1 cellular context compared by ENCODE assay signal in the genomic region with DNA sequence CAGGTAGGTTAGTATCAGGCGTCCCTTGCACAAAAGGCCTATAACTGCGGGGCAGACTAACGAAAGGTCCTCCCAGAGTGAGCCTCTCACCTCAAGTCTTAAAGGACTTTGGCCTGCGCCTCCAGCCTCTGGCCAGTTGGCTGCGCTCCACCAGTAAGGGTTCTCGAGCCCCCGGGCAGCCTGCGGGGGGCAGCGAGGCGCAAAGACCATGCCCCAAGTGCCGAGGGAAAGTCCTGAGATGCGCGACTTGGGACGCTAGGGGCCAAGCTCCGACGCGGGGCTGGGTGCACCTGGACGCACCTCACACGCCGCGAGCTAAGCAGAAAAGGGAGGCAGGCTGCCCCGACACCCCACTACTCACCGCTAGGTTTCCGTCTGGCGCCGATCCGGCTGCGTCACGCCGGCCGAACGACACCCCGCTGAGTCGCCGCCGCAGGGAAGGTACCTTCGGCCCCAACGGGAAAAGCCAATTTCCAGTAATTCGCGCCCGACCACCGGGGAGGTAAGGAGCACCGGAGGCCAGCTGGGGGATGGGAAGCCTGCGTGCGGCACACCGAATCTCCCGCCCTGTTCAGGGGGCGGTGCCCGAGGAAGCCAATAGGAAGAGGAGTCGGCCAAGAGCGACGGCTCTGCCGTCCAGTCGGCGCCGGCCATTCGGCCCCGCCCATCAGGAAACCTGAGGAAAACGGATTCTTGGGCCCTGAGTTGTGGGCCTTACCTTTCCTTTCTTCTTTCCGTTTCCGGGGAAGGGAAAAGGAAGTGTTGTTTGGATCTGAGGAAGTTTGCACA.
A peak's percentile ranks its signal among the peaks of the same experiment; 100 is the strongest.
TF ChIP-seq lines count a peak whose summit lies in the region.

Gene ORC2, minus strand, starts transcription at position 532 of the 789 bp plus-strand sequence. CDS start 5,537 bp downstream, outside the sequence.

TF ChIP-seq in K562, 482 proteins besides CTCF, POLR2A, EP300 and RAD21 (continued from another document and continues in another):
- TF ChIP-seq MEF2A (IDR thresholded peaks at IDR 0.05; ENCODE audit: control insufficient read depth, low read depth, low read length) (no peak), ZNF41 (CRISPR knock-in tag; conservative IDR thresholded peaks at IDR 0.05) (no peak), ZNF124 (CRISPR knock-in tag; IDR thresholded peaks at IDR 0.05) (no peak), PTRF (tag; IDR thresholded peaks at IDR 0.05) (no peak), ARNT (IDR thresholded peaks at IDR 0.05) (no peak; a peak in 1 of 4 replicates), LEF1 (IDR thresholded peaks at IDR 0.05) (no peak), FOXP1 (CRISPR knock-in tag; IDR thresholded peaks at IDR 0.05) (no peak), USF1 (CRISPR knock-in tag; IDR thresholded peaks at IDR 0.05) (no peak), TARDBP (IDR thresholded peaks at IDR 0.05) (no peak), ZC3H8 (IDR thresholded peaks at IDR 0.05) (peak; percentile 33; the same call in 1 of the 2 replicates), PTTG1 (tag; IDR thresholded peaks at IDR 0.05; ENCODE audit: low read depth) (no peak), ESRRB (CRISPR knock-in tag; IDR thresholded peaks at IDR 0.05; ENCODE audit: borderline replicate concordance) (no peak), DIDO1 (tag; IDR thresholded peaks at IDR 0.05; ENCODE audit: low read depth) (no peak), ZKSCAN3 (CRISPR knock-in tag; IDR thresholded peaks at IDR 0.05) (no peak), KAT8 (IDR thresholded peaks at IDR 0.05; ENCODE audit: low read depth) (no peak), THRB (CRISPR knock-in tag; conservative IDR thresholded peaks at IDR 0.05) (no peak), ZC3H11A (IDR thresholded peaks at IDR 0.05; ENCODE audit: low read depth, low read length) (no peak), TCF7 (IDR thresholded peaks at IDR 0.05; ENCODE audit: borderline replicate concordance) (no peak), HDAC1 (IDR thresholded peaks at IDR 0.05) (peak in 1 of 2 experiments; percentile 75; a peak in 2 of 4 replicates), LCOR (CRISPR knock-in tag; IDR thresholded peaks at IDR 0.05) (peak; percentile 30; the same call in 1 of the 2 replicates), FOXJ3 (CRISPR knock-in tag; IDR thresholded peaks at IDR 0.05) (no peak), EGR1 (conservative IDR thresholded peaks at IDR 0.05) (0 out of 2 replicates have a peak, but pooled peaks have one; percentile 18), NFIC (IDR thresholded peaks at IDR 0.05) (peak; percentile 50), TCFL5 (CRISPR knock-in tag; conservative IDR thresholded peaks at IDR 0.05) (no peak), XRCC3 (IDR thresholded peaks at IDR 0.05) (no peak), SRF (CRISPR knock-in tag; IDR thresholded peaks at IDR 0.05) (no peak), CEBPG (CRISPR knock-in tag; IDR thresholded peaks at IDR 0.05) (no peak), CEBPG (tag; conservative IDR thresholded peaks at IDR 0.05 in 1 of 2, IDR thresholded peaks at IDR 0.05 in 1 of 2) (no peak), ZFP30 (CRISPR knock-in tag; IDR thresholded peaks at IDR 0.05; ENCODE audit: borderline replicate concordance) (no peak), ZNF830 (CRISPR knock-in tag; IDR thresholded peaks at IDR 0.05) (no peak), ELF1 (tag; IDR thresholded peaks at IDR 0.05) (peak; percentile 67)
- TF ChIP-seq, protein P1, sequence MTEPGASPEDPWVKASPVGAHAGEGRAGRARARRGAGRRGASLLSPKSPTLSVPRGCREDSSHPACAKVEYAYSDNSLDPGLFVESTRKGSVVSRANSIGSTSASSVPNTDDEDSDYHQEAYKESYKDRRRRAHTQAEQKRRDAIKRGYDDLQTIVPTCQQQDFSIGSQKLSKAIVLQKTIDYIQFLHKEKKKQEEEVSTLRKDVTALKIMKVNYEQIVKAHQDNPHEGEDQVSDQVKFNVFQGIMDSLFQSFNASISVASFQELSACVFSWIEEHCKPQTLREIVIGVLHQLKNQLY (CRISPR knock-in tag; conservative IDR thresholded peaks at IDR 0.05) = no peak
- TF ChIP-seq, protein P2, sequence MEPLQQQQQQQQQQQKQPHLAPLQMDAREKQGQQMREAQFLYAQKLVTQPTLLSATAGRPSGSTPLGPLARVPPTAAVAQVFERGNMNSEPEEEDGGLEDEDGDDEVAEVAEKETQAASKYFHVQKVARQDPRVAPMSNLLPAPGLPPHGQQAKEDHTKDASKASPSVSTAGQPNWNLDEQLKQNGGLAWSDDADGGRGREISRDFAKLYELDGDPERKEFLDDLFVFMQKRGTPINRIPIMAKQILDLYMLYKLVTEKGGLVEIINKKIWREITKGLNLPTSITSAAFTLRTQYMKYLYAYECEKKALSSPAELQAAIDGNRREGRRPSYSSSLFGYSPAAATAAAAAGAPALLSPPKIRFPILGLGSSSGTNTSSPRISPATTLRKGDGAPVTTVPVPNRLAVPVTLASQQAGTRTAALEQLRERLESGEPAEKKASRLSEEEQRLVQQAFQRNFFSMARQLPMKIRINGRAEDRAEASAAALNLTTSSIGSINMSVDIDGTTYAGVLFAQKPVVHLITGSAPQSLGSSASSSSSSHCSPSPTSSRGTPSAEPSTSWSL (CRISPR knock-in tag; IDR thresholded peaks at IDR 0.05; ENCODE audit: borderline replicate concordance) = no peak
- TF ChIP-seq, protein P3, sequence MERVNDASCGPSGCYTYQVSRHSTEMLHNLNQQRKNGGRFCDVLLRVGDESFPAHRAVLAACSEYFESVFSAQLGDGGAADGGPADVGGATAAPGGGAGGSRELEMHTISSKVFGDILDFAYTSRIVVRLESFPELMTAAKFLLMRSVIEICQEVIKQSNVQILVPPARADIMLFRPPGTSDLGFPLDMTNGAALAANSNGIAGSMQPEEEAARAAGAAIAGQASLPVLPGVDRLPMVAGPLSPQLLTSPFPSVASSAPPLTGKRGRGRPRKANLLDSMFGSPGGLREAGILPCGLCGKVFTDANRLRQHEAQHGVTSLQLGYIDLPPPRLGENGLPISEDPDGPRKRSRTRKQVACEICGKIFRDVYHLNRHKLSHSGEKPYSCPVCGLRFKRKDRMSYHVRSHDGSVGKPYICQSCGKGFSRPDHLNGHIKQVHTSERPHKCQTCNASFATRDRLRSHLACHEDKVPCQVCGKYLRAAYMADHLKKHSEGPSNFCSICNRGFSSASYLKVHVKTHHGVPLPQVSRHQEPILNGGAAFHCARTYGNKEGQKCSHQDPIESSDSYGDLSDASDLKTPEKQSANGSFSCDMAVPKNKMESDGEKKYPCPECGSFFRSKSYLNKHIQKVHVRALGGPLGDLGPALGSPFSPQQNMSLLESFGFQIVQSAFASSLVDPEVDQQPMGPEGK (CRISPR knock-in tag; IDR thresholded peaks at IDR 0.05; ENCODE audit: borderline replicate concordance) = no peak
- TF ChIP-seq, protein P4, sequence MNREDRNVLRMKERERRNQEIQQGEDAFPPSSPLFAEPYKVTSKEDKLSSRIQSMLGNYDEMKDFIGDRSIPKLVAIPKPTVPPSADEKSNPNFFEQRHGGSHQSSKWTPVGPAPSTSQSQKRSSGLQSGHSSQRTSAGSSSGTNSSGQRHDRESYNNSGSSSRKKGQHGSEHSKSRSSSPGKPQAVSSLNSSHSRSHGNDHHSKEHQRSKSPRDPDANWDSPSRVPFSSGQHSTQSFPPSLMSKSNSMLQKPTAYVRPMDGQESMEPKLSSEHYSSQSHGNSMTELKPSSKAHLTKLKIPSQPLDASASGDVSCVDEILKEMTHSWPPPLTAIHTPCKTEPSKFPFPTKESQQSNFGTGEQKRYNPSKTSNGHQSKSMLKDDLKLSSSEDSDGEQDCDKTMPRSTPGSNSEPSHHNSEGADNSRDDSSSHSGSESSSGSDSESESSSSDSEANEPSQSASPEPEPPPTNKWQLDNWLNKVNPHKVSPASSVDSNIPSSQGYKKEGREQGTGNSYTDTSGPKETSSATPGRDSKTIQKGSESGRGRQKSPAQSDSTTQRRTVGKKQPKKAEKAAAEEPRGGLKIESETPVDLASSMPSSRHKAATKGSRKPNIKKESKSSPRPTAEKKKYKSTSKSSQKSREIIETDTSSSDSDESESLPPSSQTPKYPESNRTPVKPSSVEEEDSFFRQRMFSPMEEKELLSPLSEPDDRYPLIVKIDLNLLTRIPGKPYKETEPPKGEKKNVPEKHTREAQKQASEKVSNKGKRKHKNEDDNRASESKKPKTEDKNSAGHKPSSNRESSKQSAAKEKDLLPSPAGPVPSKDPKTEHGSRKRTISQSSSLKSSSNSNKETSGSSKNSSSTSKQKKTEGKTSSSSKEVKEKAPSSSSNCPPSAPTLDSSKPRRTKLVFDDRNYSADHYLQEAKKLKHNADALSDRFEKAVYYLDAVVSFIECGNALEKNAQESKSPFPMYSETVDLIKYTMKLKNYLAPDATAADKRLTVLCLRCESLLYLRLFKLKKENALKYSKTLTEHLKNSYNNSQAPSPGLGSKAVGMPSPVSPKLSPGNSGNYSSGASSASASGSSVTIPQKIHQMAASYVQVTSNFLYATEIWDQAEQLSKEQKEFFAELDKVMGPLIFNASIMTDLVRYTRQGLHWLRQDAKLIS (CRISPR knock-in tag; IDR thresholded peaks at IDR 0.05) = peak; percentile 83
- TF ChIP-seq, protein P5, sequence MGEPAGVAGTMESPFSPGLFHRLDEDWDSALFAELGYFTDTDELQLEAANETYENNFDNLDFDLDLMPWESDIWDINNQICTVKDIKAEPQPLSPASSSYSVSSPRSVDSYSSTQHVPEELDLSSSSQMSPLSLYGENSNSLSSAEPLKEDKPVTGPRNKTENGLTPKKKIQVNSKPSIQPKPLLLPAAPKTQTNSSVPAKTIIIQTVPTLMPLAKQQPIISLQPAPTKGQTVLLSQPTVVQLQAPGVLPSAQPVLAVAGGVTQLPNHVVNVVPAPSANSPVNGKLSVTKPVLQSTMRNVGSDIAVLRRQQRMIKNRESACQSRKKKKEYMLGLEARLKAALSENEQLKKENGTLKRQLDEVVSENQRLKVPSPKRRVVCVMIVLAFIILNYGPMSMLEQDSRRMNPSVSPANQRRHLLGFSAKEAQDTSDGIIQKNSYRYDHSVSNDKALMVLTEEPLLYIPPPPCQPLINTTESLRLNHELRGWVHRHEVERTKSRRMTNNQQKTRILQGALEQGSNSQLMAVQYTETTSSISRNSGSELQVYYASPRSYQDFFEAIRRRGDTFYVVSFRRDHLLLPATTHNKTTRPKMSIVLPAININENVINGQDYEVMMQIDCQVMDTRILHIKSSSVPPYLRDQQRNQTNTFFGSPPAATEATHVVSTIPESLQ (CRISPR knock-in tag; IDR thresholded peaks at IDR 0.05) = no peak
- TF ChIP-seq, protein P6, sequence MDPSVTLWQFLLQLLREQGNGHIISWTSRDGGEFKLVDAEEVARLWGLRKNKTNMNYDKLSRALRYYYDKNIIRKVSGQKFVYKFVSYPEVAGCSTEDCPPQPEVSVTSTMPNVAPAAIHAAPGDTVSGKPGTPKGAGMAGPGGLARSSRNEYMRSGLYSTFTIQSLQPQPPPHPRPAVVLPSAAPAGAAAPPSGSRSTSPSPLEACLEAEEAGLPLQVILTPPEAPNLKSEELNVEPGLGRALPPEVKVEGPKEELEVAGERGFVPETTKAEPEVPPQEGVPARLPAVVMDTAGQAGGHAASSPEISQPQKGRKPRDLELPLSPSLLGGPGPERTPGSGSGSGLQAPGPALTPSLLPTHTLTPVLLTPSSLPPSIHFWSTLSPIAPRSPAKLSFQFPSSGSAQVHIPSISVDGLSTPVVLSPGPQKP (CRISPR knock-in tag; IDR thresholded peaks at IDR 0.05) = no peak
- TF ChIP-seq, protein P7, sequence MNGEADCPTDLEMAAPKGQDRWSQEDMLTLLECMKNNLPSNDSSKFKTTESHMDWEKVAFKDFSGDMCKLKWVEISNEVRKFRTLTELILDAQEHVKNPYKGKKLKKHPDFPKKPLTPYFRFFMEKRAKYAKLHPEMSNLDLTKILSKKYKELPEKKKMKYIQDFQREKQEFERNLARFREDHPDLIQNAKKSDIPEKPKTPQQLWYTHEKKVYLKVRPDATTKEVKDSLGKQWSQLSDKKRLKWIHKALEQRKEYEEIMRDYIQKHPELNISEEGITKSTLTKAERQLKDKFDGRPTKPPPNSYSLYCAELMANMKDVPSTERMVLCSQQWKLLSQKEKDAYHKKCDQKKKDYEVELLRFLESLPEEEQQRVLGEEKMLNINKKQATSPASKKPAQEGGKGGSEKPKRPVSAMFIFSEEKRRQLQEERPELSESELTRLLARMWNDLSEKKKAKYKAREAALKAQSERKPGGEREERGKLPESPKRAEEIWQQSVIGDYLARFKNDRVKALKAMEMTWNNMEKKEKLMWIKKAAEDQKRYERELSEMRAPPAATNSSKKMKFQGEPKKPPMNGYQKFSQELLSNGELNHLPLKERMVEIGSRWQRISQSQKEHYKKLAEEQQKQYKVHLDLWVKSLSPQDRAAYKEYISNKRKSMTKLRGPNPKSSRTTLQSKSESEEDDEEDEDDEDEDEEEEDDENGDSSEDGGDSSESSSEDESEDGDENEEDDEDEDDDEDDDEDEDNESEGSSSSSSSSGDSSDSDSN (IDR thresholded peaks at IDR 0.05; ENCODE audit: borderline replicate concordance in 1 of 2, low read depth in 2 of 2, low read length in 2 of 2) = no peak
- TF ChIP-seq, protein P8, sequence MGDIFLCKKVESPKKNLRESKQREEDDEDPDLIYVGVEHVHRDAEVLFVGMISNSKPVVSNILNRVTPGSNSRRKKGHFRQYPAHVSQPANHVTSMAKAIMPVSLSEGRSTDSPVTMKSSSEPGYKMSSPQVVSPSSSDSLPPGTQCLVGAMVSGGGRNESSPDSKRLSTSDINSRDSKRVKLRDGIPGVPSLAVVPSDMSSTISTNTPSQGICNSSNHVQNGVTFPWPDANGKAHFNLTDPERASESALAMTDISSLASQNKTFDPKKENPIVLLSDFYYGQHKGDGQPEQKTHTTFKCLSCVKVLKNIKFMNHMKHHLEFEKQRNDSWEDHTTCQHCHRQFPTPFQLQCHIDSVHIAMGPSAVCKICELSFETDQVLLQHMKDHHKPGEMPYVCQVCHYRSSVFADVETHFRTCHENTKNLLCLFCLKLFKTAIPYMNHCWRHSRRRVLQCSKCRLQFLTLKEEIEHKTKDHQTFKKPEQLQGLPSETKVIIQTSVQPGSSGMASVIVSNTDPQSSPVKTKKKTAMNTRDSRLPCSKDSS (IDR thresholded peaks at IDR 0.05; ENCODE audit: low read depth, partially characterized antibody) = no peak
- TF ChIP-seq, protein P9, sequence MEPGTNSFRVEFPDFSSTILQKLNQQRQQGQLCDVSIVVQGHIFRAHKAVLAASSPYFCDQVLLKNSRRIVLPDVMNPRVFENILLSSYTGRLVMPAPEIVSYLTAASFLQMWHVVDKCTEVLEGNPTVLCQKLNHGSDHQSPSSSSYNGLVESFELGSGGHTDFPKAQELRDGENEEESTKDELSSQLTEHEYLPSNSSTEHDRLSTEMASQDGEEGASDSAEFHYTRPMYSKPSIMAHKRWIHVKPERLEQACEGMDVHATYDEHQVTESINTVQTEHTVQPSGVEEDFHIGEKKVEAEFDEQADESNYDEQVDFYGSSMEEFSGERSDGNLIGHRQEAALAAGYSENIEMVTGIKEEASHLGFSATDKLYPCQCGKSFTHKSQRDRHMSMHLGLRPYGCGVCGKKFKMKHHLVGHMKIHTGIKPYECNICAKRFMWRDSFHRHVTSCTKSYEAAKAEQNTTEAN (CRISPR knock-in tag; IDR thresholded peaks at IDR 0.05) = no peak
